ENCODE assay signal across 16 cellular contexts in the genomic region with DNA sequence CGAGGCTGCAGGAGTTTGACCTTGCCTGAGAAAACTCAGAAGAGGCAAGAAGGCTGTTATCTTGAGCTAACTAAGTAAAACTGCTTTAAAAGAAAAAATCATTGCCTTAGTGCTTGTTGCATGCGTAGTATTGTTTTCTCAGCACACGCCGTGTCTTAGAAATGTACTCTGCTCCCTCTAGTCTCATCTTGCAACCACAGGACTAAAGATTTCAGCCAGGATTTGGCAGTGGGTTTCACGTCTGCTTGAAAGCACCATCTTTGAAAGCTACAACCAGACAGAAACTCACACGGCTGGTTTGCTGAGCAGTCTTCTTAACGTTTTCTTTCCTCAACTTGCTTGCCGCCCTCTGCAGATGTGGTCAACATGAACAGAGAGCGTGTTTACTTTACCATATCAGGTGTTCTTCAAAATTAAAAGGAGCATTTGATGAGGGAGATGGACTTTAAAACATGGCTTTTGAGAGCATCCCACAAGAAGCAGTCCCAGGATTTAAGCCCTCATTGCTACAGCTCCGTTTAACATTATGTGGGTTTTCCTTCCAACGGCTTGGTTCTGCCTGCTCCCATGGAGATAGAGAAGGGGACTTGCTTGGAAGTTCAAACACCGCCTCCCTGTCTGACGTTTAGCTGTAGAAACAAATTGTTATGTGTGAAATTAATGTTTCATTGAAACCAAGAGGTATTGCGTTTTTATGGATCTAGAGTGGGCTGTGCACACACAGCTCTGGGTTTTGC.
A peak's percentile ranks its signal among the peaks of the same experiment; 100 is the strongest.
DNase-seq lines count a peak whose midpoint lies in the region; ATAC-seq and TF ChIP-seq lines count a peak whose summit lies in the region.
"Had no signal": no experiment of that assay in that cellular context is flagged by ENCODE, and none has a peak within 500 bp of the region (broad histone marks: within the 10 kb centered on the region; RNA-seq: fewer than 3 reads in every experiment).

No MANE protein-coding gene starts in this region.

- no peak for TF ChIP-seq CTCF in fibroblast of mammary gland (conservative IDR thresholded peaks at IDR 0.05; ENCODE audit: control insufficient read depth, insufficient read depth, low read depth, low read length)

- DNase-seq in DMS79 treated with DMSO at 0.1 percent for 48 hours (lab: John Stamatoyannopoulos, UW) = peak; percentile 73
- peak; percentile 21 for DNase-seq in RPMI8226
- peak; percentile 55 for DNase-seq in fibroblast of mammary gland (ENCODE audit: low read depth)
- peak; percentile 40 for DNase-seq in superior temporal gyrus (ENCODE audit: extremely low spot score)
- no peak for DNase-seq in activated T-cell treated with anti-CD3 and anti-CD28 coated beads, Interleukin-2, amount 50 U/mL, for 1 hour
- DNase-seq: effector CD4-positive, alpha-beta T cell; EL; foreskin melanocyte; MM.1S; NCI-H2029 treated with DMSO at 0.1 percent for 48 hours; NCI-H748 treated with DMSO at 0.1 percent for 48 hours; stomach had no signal

- no peak overlapping the region for H3K4me3 ChIP-seq in fibroblast of mammary gland (ENCODE audit: control insufficient read depth, low read depth, low read length)
- H3K4me3 ChIP-seq: HAP-1, stomach had no signal

- no peak for TF ChIP-seq POLR2A in GM18505 (IDR thresholded peaks at IDR 0.05; ENCODE audit: borderline replicate concordance, extremely low read depth, insufficient read depth, insufficient read length)

- no peak for ATAC-seq in GM18505 (IDR thresholded peaks at IDR 0.05; ENCODE audit: unreplicated experiment)
- no peak for ATAC-seq in GM18867 (IDR thresholded peaks at IDR 0.05; ENCODE audit: unreplicated experiment)
- ATAC-seq: HepG2 had no signal
